In genomic region chr17:14276535-14277250, GRCh38 we compare ENCODE assay signal across 37 cellular contexts. TPM values are rescaled to one million over a fixed set of nuclear protein-coding genes. Genes with fewer than 3 reads are reported as not detected.
"Had no signal": no experiment of that assay in that cellular context is flagged by ENCODE, and none has a peak within 500 bp of the region (broad histone marks: within the 10 kb centered on the region; RNA-seq: fewer than 3 reads in every experiment).

No MANE protein-coding gene starts in this region.

- H3K9me3 ChIP-seq: neutrophil, sigmoid colon, testis, thyroid gland, transverse colon, upper lobe of left lung, vagina had no signal

- H3K9ac ChIP-seq: neural progenitor cell, parathyroid adenoma had no signal

- ATAC-seq: left cardiac atrium; left lung; natural killer cell; right cardiac atrium; stimulated activated memory B cell treated with anti-CD40 and anti-IgM and Interleukin-4, amounts not matched to agents 10 μg/mL and 1 μg/mL and 100 μg/mL, for 72 hours; stimulated activated naive CD8-positive, alpha-beta T cell treated with anti-CD3 and anti-CD28 coated beads, Interleukin-15, amount 100 ng/mL, for 72 hours had no signal

- H3K36me3 Mint-ChIP-seq: mesothelial cell of epicardium, natural killer cell, neural progenitor cell had no signal

- H3K36me3 ChIP-seq: left lung, neural progenitor cell, neutrophil, sigmoid colon, spleen, thyroid gland, transverse colon, upper lobe of left lung, vagina had no signal

- H3K4me1 ChIP-seq: left lung, neural progenitor cell, parathyroid adenoma, sigmoid colon, spleen, testis, thyroid gland, transverse colon, upper lobe of left lung, vagina had no signal

- H3K27ac Mint-ChIP-seq: mesothelial cell of epicardium; natural killer cell; nephron progenitor cell; neural progenitor cell; stimulated activated memory B cell treated with anti-CD40 and anti-IgM and Interleukin-4, amounts not matched to agents 10 μg/mL and 1 μg/mL and 100 μg/mL, for 72 hours had no signal

- FAIRE-seq: keratinocyte, small intestine had no signal

- H3K9me3 Mint-ChIP-seq: natural killer cell, neural progenitor cell had no signal

- H3K4me3 Mint-ChIP-seq: mesothelial cell of epicardium; naive B cell; natural killer cell; nephron progenitor cell; neural progenitor cell; stimulated activated memory B cell treated with anti-CD40 and anti-IgM and Interleukin-4, amounts not matched to agents 10 μg/mL and 1 μg/mL and 100 μg/mL, for 72 hours; stimulated activated naive CD8-positive, alpha-beta T cell treated with anti-CD3 and anti-CD28 coated beads, Interleukin-15, amount 100 ng/mL, for 72 hours had no signal

- DNase-seq: hippocampal formation; kidney glomerular epithelial cell; left cardiac atrium; left lung; mesendoderm; naive B cell; natural killer cell; nephron progenitor cell; occipital lobe; retina; right cardiac atrium; sigmoid colon; small intestine; spleen; stimulated activated CD4-positive, alpha-beta T cell treated with anti-CD3 and anti-CD28 coated beads, Interleukin-4, amount 100 ng/mL, for 4 hours; stimulated activated CD8-positive, alpha-beta memory T cell treated with anti-CD3 and anti-CD28 coated beads, Interleukin-4, amount 100 ng/mL, for 48 hours; stimulated activated naive CD4-positive, alpha-beta T cell treated with Interleukin-2 at 50 U/mL for 16 hours; stimulated activated naive CD8-positive, alpha-beta T cell treated with anti-CD3 and anti-CD28 coated beads, Interleukin-15, amount 100 ng/mL, for 72 hours; substantia nigra; testis; thyroid gland; transverse colon; upper lobe of left lung had no signal

- H3K27me3 ChIP-seq: neural progenitor cell, sigmoid colon, testis, thyroid gland, transverse colon, upper lobe of left lung, vagina had no signal

- H3K27me3 Mint-ChIP-seq: stimulated activated naive CD8-positive, alpha-beta T cell treated with anti-CD3 and anti-CD28 coated beads, Interleukin-15, amount 100 ng/mL, for 72 hours had no signal

- H3K4me3 ChIP-seq: left lung, lung, neural progenitor cell, sigmoid colon, spleen, testis, thyroid gland, transverse colon, upper lobe of left lung, vagina had no signal

- H3K4me2 ChIP-seq: neural progenitor cell had no signal

- H3K27ac ChIP-seq: left lung, neural progenitor cell, neutrophil, parathyroid adenoma, sigmoid colon, spleen, testis, thyroid gland, transverse colon, upper lobe of left lung, vagina had no signal

- H2AFZ ChIP-seq: neural progenitor cell, parathyroid adenoma had no signal

- H3K4me1 Mint-ChIP-seq: mesothelial cell of epicardium; naive B cell; natural killer cell; nephron progenitor cell; neural progenitor cell; stimulated activated memory B cell treated with anti-CD40 and anti-IgM and Interleukin-4, amounts not matched to agents 10 μg/mL and 1 μg/mL and 100 μg/mL, for 72 hours; stimulated activated naive CD8-positive, alpha-beta T cell treated with anti-CD3 and anti-CD28 coated beads, Interleukin-15, amount 100 ng/mL, for 72 hours had no signal

- H3K79me2 ChIP-seq: parathyroid adenoma had no signal

RNA-seq across cellular contexts. Expression of gene CDRT15, which starts 40.0 kb away (rescaled TPM):
- total RNA-seq: left cardiac atrium, left lung, lower leg skin, lung, mesothelial cell of epicardium, mononuclear cell, natural killer cell, occipital lobe, osteocyte, posterior vena cava, pulmonary artery endothelial cell, right cardiac atrium, sigmoid colon, spleen, thyroid gland, transverse colon, upper lobe of left lung, urinary bladder, vagina had no signal
- polyA plus RNA-seq: keratinocyte, lung, right cardiac atrium, sigmoid colon, small intestine, spleen, urinary bladder had no signal
